8 cellular contexts compared by ENCODE assay signal in the genomic region with DNA sequence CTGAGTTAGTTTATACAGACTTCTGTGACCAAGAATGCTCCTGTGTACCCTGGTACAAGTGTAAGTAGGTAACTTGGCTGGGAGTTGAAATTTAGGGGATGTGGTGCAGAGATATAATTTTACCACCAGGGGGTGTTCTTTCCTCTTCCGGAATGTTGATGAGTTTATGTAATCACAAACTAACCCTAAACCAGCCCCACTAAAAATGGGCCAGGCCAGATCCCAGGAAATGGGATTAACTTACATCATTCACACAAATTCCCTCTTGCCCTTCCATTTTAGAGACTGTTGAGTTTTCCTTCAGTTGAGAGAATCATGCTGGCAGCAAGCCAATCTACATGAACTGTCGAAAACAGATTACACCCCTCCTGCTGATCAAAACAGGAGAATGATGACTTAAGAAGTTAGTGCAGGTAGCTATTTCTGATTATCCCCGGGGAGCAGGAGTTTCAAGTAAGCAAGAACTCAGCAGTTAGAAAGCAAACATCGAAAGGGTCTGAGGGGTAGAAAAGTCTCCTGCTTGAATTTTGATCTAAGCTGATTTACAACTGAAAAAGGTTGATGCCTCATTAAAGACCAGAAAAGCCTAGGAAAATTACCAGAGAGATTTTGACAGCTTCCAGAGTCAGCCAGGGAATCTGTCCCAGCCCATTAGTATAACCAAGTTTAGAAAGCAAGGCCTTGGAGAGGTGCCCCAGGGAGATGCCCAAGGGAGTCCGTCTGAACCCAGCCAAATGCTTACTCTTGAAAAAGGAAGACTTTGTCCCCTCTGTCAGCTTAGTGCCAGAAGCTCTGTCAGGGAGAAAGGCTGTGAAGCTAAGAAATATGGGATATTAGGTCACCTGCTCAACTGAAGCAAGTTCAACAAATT. TPM values are rescaled to one million over a fixed set of nuclear protein-coding genes. Genes with fewer than 3 reads are reported as not detected.
A peak's percentile ranks its signal among the peaks of the same experiment; 100 is the strongest.
DNase-seq lines count a peak whose midpoint lies in the region; ATAC-seq and TF ChIP-seq lines count a peak whose summit lies in the region.

No MANE protein-coding gene starts in this region.

- no peak overlapping the region for H3K27ac Mint-ChIP-seq in stimulated activated memory B cell treated with anti-CD40 and anti-IgM and Interleukin-4, amounts not matched to agents 10 μg/mL and 1 μg/mL and 100 μg/mL, for 72 hours

- H3K4me3 Mint-ChIP-seq in stimulated activated memory B cell treated with anti-CD40 and anti-IgM and Interleukin-4, amounts not matched to agents 10 μg/mL and 1 μg/mL and 100 μg/mL, for 72 hours: no peak overlapping the region

- ATAC-seq in left lobe of liver (peak; percentile 92), HG02623 (IDR thresholded peaks at IDR 0.05; ENCODE audit: unreplicated experiment) (no peak)
- ATAC-seq in stimulated activated memory B cell treated with anti-CD40 and anti-IgM and Interleukin-4, amounts not matched to agents 10 μg/mL and 1 μg/mL and 100 μg/mL, for 72 hours: peak; percentile 64

- H3K4me3 ChIP-seq in WERI-Rb-1 (ENCODE audit: low read depth, low read length): no peak overlapping the region

- CTCF ChIA-PET in HEK293T (lab: Yijun Ruan, JAX): interaction anchor here (0.9 to 1.3 kb wide), 2 partner anchors 452 to 453 kb away, joined by 3 to 4 read pairs; no protein-coding TSS in a partner anchor

- no peaks in the 10 kb centered on the region for H3K36me3 ChIP-seq in WERI-Rb-1

- H3K27me3 Mint-ChIP-seq in stimulated activated memory B cell treated with anti-CD40 and anti-IgM and Interleukin-4, amounts not matched to agents 10 μg/mL and 1 μg/mL and 100 μg/mL, for 72 hours: peaks cover under 1% of the 10 kb centered on the region

- peak; percentile 28; the same call in 1 of the 2 replicates for TF ChIP-seq CTCF in WERI-Rb-1 (IDR thresholded peaks at IDR 0.05; ENCODE audit: low read depth, low read length)

- POLR2A ChIA-PET in HEK293T (lab: Yijun Ruan, JAX): no interaction called here

- H3K36me3 Mint-ChIP-seq in stimulated activated memory B cell treated with anti-CD40 and anti-IgM and Interleukin-4, amounts not matched to agents 10 μg/mL and 1 μg/mL and 100 μg/mL, for 72 hours: no peaks in the 10 kb centered on the region

- H3K9me3 ChIP-seq in WERI-Rb-1 (ENCODE audit: severe bottlenecking): no peaks in the 10 kb centered on the region

- H3K9me3 Mint-ChIP-seq in stimulated activated memory B cell treated with anti-CD40 and anti-IgM and Interleukin-4, amounts not matched to agents 10 μg/mL and 1 μg/mL and 100 μg/mL, for 72 hours: no peaks in the 10 kb centered on the region

- DNase-seq in ELR (ENCODE audit: low read depth) (peak; percentile 76), HEK293T (ENCODE audit: extremely low spot score) (peak; percentile 60), NCI-H2107 treated with DMSO at 0.1 percent for 48 hours (lab: John Stamatoyannopoulos, UW; ENCODE audit: unreplicated experiment) (peak; percentile 49), WERI-Rb-1 (peak; percentile 30), dedifferentiated amniotic fluid mesenchymal stem cell (ENCODE audit: extremely low spot score) (peak; percentile 58), left lobe of liver (ENCODE audit: low spot score) (peak; percentile 49)

- H3K27me3 ChIP-seq in WERI-Rb-1 (ENCODE audit: insufficient read depth, low read depth, severe bottlenecking): no peaks in the 10 kb centered on the region

- no peak overlapping the region for H3K27ac ChIP-seq in WERI-Rb-1

- H3K4me1 Mint-ChIP-seq in stimulated activated memory B cell treated with anti-CD40 and anti-IgM and Interleukin-4, amounts not matched to agents 10 μg/mL and 1 μg/mL and 100 μg/mL, for 72 hours: peaks cover 6% of the 10 kb centered on the region

TF ChIP-seq in HEK293T, 16 proteins besides CTCF, POLR2A, EP300 and RAD21:
- TF ChIP-seq ARNT (IDR thresholded peaks at IDR 0.05) (no peak), FOXM1 (IDR thresholded peaks at IDR 0.05; ENCODE audit: borderline replicate concordance) (no peak), ELF4 (IDR thresholded peaks at IDR 0.05) (no peak), L3MBTL2 (conservative IDR thresholded peaks at IDR 0.05) (no peak), PKNOX1 (IDR thresholded peaks at IDR 0.05) (no peak)

RNA-seq across cellular contexts. Expression of gene MED4, which starts 32.3 kb away (rescaled TPM):
- total RNA-seq in left lobe of liver: 14.7 TPM
